In genomic region chr5:1777281-1778137, GRCh38 we compare ENCODE assay signal across 18 cellular contexts.
"Had no signal": no experiment of that assay in that cellular context is flagged by ENCODE, and none has a peak within 500 bp of the region (broad histone marks: within the 10 kb centered on the region; RNA-seq: fewer than 3 reads in every experiment).

No MANE protein-coding gene starts in this region.

- H3K4me3 Mint-ChIP-seq: activated naive CD8-positive, alpha-beta T cell treated with anti-CD3 and anti-CD28 coated beads for 36 hours; brain; stimulated activated naive CD8-positive, alpha-beta T cell treated with anti-CD3 and anti-CD28 coated beads, Interleukin-15, Interleukin-2, amounts not matched to agents 100 ng/mL and 50 ng/mL, for 24 hours had no signal

- H3K36me3 Mint-ChIP-seq: activated naive CD8-positive, alpha-beta T cell treated with anti-CD3 and anti-CD28 coated beads for 36 hours; brain had no signal

- H3K4me1 ChIP-seq: parathyroid adenoma, SJCRH30 had no signal

- H3K27ac ChIP-seq: parathyroid adenoma, SJCRH30, thoracic aorta had no signal

- H3K4me3 ChIP-seq: lung, SJCRH30, thoracic aorta had no signal

- H3K27me3 Mint-ChIP-seq: activated naive CD8-positive, alpha-beta T cell treated with anti-CD3 and anti-CD28 coated beads for 36 hours; stimulated activated naive CD8-positive, alpha-beta T cell treated with anti-CD3 and anti-CD28 coated beads, Interleukin-15, Interleukin-2, amounts not matched to agents 100 ng/mL and 50 ng/mL, for 24 hours had no signal

- H3K36me3 ChIP-seq: SJCRH30, thoracic aorta had no signal

- H3K27ac Mint-ChIP-seq: activated naive CD8-positive, alpha-beta T cell treated with anti-CD3 and anti-CD28 coated beads for 36 hours; activated T-helper 2 cell treated with anti-CD3 and anti-CD28 coated beads, Interferon-gamma antibody, Interleukin-2, Interleukin-4, amounts not matched to agents 10 μg/mL and 5 μg/mL and 100 μg/mL, durations not matched to agents 14 hours and 24 hours and 36 hours; stimulated activated naive CD8-positive, alpha-beta T cell treated with anti-CD3 and anti-CD28 coated beads, Interleukin-15, Interleukin-2, amounts not matched to agents 100 ng/mL and 50 ng/mL, for 24 hours had no signal

- H3K27me3 ChIP-seq: SJCRH30 had no signal

- DNase-seq: activated CD4-positive, CD25-positive, alpha-beta regulatory T cell; activated naive CD8-positive, alpha-beta T cell treated with anti-CD3 and anti-CD28 coated beads for 36 hours; amygdala; central memory CD4-positive, alpha-beta T cell; cortex of kidney; effector CD8-positive, alpha-beta T cell; foreskin fibroblast; glutamatergic neuron; kidney glomerular epithelial cell; SJCRH30; stimulated activated CD4-positive, alpha-beta T cell treated with anti-CD3 and anti-CD28 coated beads, Interleukin-4, amount 100 ng/mL, for 1 hour; T-helper 2 cell had no signal

- H3K9me3 ChIP-seq: SJCRH30, thoracic aorta had no signal

- H3K9me3 Mint-ChIP-seq: activated naive CD8-positive, alpha-beta T cell treated with anti-CD3 and anti-CD28 coated beads for 36 hours; activated T-helper 2 cell treated with anti-CD3 and anti-CD28 coated beads, Interferon-gamma antibody, Interleukin-2, Interleukin-4, amounts not matched to agents 10 μg/mL and 5 μg/mL and 100 μg/mL, durations not matched to agents 14 hours and 24 hours and 36 hours; stimulated activated naive CD8-positive, alpha-beta T cell treated with anti-CD3 and anti-CD28 coated beads, Interleukin-15, Interleukin-2, amounts not matched to agents 100 ng/mL and 50 ng/mL, for 24 hours had no signal
